In genomic region chr4:38128478-38129451, GRCh38 we compare ENCODE assay signal across 8 cellular contexts.
DNase-seq lines count a peak whose midpoint lies in the region; ATAC-seq and TF ChIP-seq lines count a peak whose summit lies in the region.

No MANE protein-coding gene starts in this region.

- H3K4me1 Mint-ChIP-seq in activated CD8-positive, alpha-beta memory T cell treated with anti-CD3 and anti-CD28 coated beads, Interleukin-2, amount 10 ng/mL, durations not matched to agents 7 days and 5 days = peaks cover 70% of the 10 kb centered on the region

- TF ChIP-seq POLR2A in prostate gland (IDR thresholded peaks at IDR 0.05) = no peak

- peaks cover 42% of the 10 kb centered on the region for H3K4me1 ChIP-seq in HUES6 (ENCODE audit: control insufficient read depth, insufficient read depth, low read length)
- H3K4me1 ChIP-seq in prostate gland (replicated peaks) = no peaks in the 10 kb centered on the region

- H3K9me3 ChIP-seq in HUES6 (ENCODE audit: control insufficient read depth, insufficient read depth, low read depth, low read length) (no peaks in the 10 kb centered on the region), prostate gland (no peaks in the 10 kb centered on the region)

- H3K27me3 Mint-ChIP-seq in activated CD8-positive, alpha-beta memory T cell treated with anti-CD3 and anti-CD28 coated beads, Interleukin-2, amount 10 ng/mL, durations not matched to agents 7 days and 5 days = peaks cover 4% of the 10 kb centered on the region

- H3K4me3 Mint-ChIP-seq in activated CD8-positive, alpha-beta memory T cell treated with anti-CD3 and anti-CD28 coated beads, Interleukin-2, amount 10 ng/mL, durations not matched to agents 7 days and 5 days = peak overlapping the region; percentile 16

- H3K36me3 Mint-ChIP-seq in activated CD8-positive, alpha-beta memory T cell treated with anti-CD3 and anti-CD28 coated beads, Interleukin-2, amount 10 ng/mL, durations not matched to agents 7 days and 5 days = peaks cover 56% of the 10 kb centered on the region

- peak; percentile 36 for ATAC-seq in GM21367 (IDR thresholded peaks at IDR 0.05; ENCODE audit: unreplicated experiment)
- ATAC-seq in activated CD8-positive, alpha-beta memory T cell treated with anti-CD3 and anti-CD28 coated beads, Interleukin-2, amount 10 ng/mL, durations not matched to agents 7 days and 5 days = peak; percentile 67

- WGBS in prostate gland = 79% methylated on average over 7 of the region's 7 CpGs

- H3K27ac ChIP-seq in HUES6 (ENCODE audit: low read depth, low read length) (no peak overlapping the region), prostate gland (no peak overlapping the region)

- CTCF ChIA-PET in activated CD8-positive, alpha-beta memory T cell treated with anti-CD3 and anti-CD28 coated beads, Interleukin-2, amount 10 ng/mL, durations not matched to agents 7 days and 5 days (lab: Charles Lee) = interaction anchor here (0.6 to 2.4 kb wide), 7 partner anchors 14 to 191 kb away, joined by 3 to 7 read pairs (median 4); no protein-coding TSS in a partner anchor

- H3K27me3 ChIP-seq in HUES6 (ENCODE audit: control insufficient read depth, insufficient read depth, low read length) (peaks cover 35% of the 10 kb centered on the region), prostate gland (replicated peaks; ENCODE audit: insufficient read depth) (no peaks in the 10 kb centered on the region)

- TF ChIP-seq CTCF in prostate gland (IDR thresholded peaks at IDR 0.05) = no peak

- H3K9ac ChIP-seq in HUES6 (ENCODE audit: low read length) = no peak overlapping the region

- H3K4me3 ChIP-seq in HUES6 (ENCODE audit: low read depth, low read length) (0 out of 2 replicates have a peak overlapping the region, but pooled peaks have one; percentile 7), prostate gland (no peak overlapping the region)

- no peaks in the 10 kb centered on the region for H3K9me3 Mint-ChIP-seq in activated CD8-positive, alpha-beta memory T cell treated with anti-CD3 and anti-CD28 coated beads, Interleukin-2, amount 10 ng/mL, durations not matched to agents 7 days and 5 days (ENCODE audit: low read depth)

- H3K27ac Mint-ChIP-seq in activated CD8-positive, alpha-beta memory T cell treated with anti-CD3 and anti-CD28 coated beads, Interleukin-2, amount 10 ng/mL, durations not matched to agents 7 days and 5 days = peak overlapping the region; percentile 91

- peaks cover 15% of the 10 kb centered on the region for H3K36me3 ChIP-seq in HUES6 (ENCODE audit: control insufficient read depth, insufficient read depth, low read length)
- no peaks in the 10 kb centered on the region for H3K36me3 ChIP-seq in prostate gland

- peak; percentile 53 for DNase-seq in CD1c-positive myeloid dendritic cell (ENCODE audit: extremely low spot score)
- peak; percentile 91 for DNase-seq in activated CD8-positive, alpha-beta memory T cell treated with anti-CD3 and anti-CD28 coated beads, Interleukin-2, amount 10 ng/mL, durations not matched to agents 7 days and 5 days
- DNase-seq in iPS DF 19.7 (ENCODE audit: low read depth, low spot score) = peak; percentile 81
- DNase-seq in stimulated activated CD4-positive, alpha-beta T cell treated with anti-CD3 and anti-CD28 coated beads, TNF-alpha, amount 100 ng/mL, for 48 hours (ENCODE audit: low read depth in 3 of 3) = peak; percentile 51 to 72 (median 52)
- DNase-seq in prostate gland (ENCODE audit: low spot score) = no peak
- DNase-seq in NCI-H2107 (lab: John Stamatoyannopoulos, UW) = no peak

- intact Hi-C loops in prostate gland (cut with DNase I) = no loop called here

Comparison
In these comparisons a context has a peak if more than half of its experiments do, and no peak if none do; other contexts are left out.
1. DNase-seq: peak in CD1c-positive myeloid dendritic cell (single experiment), activated CD8-positive, alpha-beta memory T cell treated with anti-CD3 and anti-CD28 coated beads, Interleukin-2, amount 10 ng/mL, durations not matched to agents 7 days and 5 days (single experiment), iPS DF 19.7 (single experiment) and stimulated activated CD4-positive, alpha-beta T cell treated with anti-CD3 and anti-CD28 coated beads, TNF-alpha, amount 100 ng/mL, for 48 hours (3 of 3); none in prostate gland (single experiment) and NCI-H2107 (single experiment).